23 cellular contexts compared by ENCODE assay signal in genomic region chr20:36308986-36309385, GRCh38. TPM values are rescaled to one million over a fixed set of nuclear protein-coding genes. Genes with fewer than 3 reads are reported as not detected.
A peak's percentile ranks its signal among the peaks of the same experiment; 100 is the strongest.
DNase-seq lines count a peak whose midpoint lies in the region; ATAC-seq and TF ChIP-seq lines count a peak whose summit lies in the region.
"Had no signal": no experiment of that assay in that cellular context is flagged by ENCODE, and none has a peak within 500 bp of the region (broad histone marks: within the 10 kb centered on the region; RNA-seq: fewer than 3 reads in every experiment).

No MANE protein-coding gene starts in this region.

- H3K4me3 ChIP-seq in upper lobe of right lung (no peak overlapping the region), esophagus squamous epithelium (no peak overlapping the region)

- H3K9me3 ChIP-seq in upper lobe of right lung: no peaks in the 10 kb centered on the region
- H3K9me3 ChIP-seq in esophagus squamous epithelium: no peaks in the 10 kb centered on the region
- H3K9me3 ChIP-seq: BE2C had no signal

- no peak overlapping the region for H3K27ac Mint-ChIP-seq in neural crest cell (ENCODE audit: unreplicated experiment)
- H3K27ac Mint-ChIP-seq: CD14-positive monocyte had no signal

- CTCF ChIA-PET in HEK293T (lab: Yijun Ruan, JAX): no interaction called here

- 33 to 58% methylated on average over 5 to 12 of the region's 12 CpGs for WGBS in esophagus squamous epithelium, 2 donors

- peak overlapping the region; percentile 50 for H3K4me3 Mint-ChIP-seq in neural crest cell

- ATAC-seq in upper lobe of right lung (no peak), HG03045 (IDR thresholded peaks at IDR 0.05; ENCODE audit: unreplicated experiment) (no peak)
- ATAC-seq: HepG2 had no signal

- H3K27me3 Mint-ChIP-seq in neural crest cell (ENCODE audit: low read depth): peaks cover 79% of the 10 kb centered on the region

- H3K36me3 ChIP-seq in upper lobe of right lung (no peaks in the 10 kb centered on the region), esophagus squamous epithelium (no peaks in the 10 kb centered on the region)
- H3K36me3 ChIP-seq: BE2C had no signal

- H3K4me1 ChIP-seq in upper lobe of right lung (peaks cover 6% of the 10 kb centered on the region), esophagus squamous epithelium (peaks cover 7 to 19% (median 14%) of the 10 kb centered on the region in 3 donors)
- H3K4me1 ChIP-seq: BE2C had no signal

- no peak for TF ChIP-seq POLR2A in esophagus squamous epithelium (IDR thresholded peaks at IDR 0.05)

- peaks cover 90% of the 10 kb centered on the region for H3K27me3 ChIP-seq in upper lobe of right lung
- H3K27me3 ChIP-seq in esophagus squamous epithelium: peaks cover 29 to 100% (median 35%) of the 10 kb centered on the region in 4 donors

- H3K27ac ChIP-seq in upper lobe of right lung (no peak overlapping the region), esophagus squamous epithelium (no peak overlapping the region)
- H3K27ac ChIP-seq: RWPE1 had no signal

- TF ChIP-seq CTCF in neural crest cell (conservative IDR thresholded peaks at IDR 0.05) (no peak), upper lobe of right lung (IDR thresholded peaks at IDR 0.05) (no peak), esophagus squamous epithelium (IDR thresholded peaks at IDR 0.05) (no peak)

- no peaks in the 10 kb centered on the region for H3K9me3 Mint-ChIP-seq in neural crest cell

- no peaks in the 10 kb centered on the region for H3K36me3 Mint-ChIP-seq in neural crest cell (ENCODE audit: low read depth)

- POLR2A ChIA-PET in HEK293T (lab: Yijun Ruan, JAX): no interaction called here

- H3K4me1 Mint-ChIP-seq in neural crest cell: peaks cover 9% of the 10 kb centered on the region
- H3K4me1 Mint-ChIP-seq: CD14-positive monocyte had no signal

- peak; percentile 21 for DNase-seq in activated CD8-positive, alpha-beta memory T cell treated with anti-CD3 and anti-CD28 coated beads for 24 hours
- DNase-seq in activated CD8-positive, alpha-beta memory T cell treated with anti-CD3 and anti-CD28 coated beads, Interleukin-2, amount 50 U/mL, for 48 hours: no peak
- DNase-seq in HEK293T (ENCODE audit: extremely low spot score) (peak; percentile 3), neural crest cell (ENCODE audit: low read depth, low spot score) (no peak), upper lobe of right lung (peak; percentile 17), esophagus squamous epithelium (lab: John Stamatoyannopoulos, UW) (no peak)
- DNase-seq: 8988T, ACHN, BE2C, Calu3, Karpas-422, NCI-H1092, NCI-H1417 treated with DMSO at 0.1 percent for 48 hours, NCI-H1694 treated with DMSO at 0.1 percent for 48 hours, NCI-H2081, NCI-H2227 treated with DMSO at 0.1 percent for 48 hours, NCI-H510A, NCI-H69, SHP77 had no signal

- intact Hi-C loops in upper lobe of right lung (cut with DNase I): no loop called here
- intact Hi-C loops in esophagus squamous epithelium (cut with DNase I): no loop called here

TF ChIP-seq in HEK293T, 16 proteins besides CTCF, POLR2A, EP300 and RAD21:
- no peak for TF ChIP-seq FOXM1 (IDR thresholded peaks at IDR 0.05; ENCODE audit: borderline replicate concordance)
- TF ChIP-seq FOXA1 (IDR thresholded peaks at IDR 0.05): no peak
- no peak for TF ChIP-seq TARDBP (IDR thresholded peaks at IDR 0.05)
- TF ChIP-seq ZNF384 (IDR thresholded peaks at IDR 0.05): no peak
- no peak for TF ChIP-seq PKNOX1 (IDR thresholded peaks at IDR 0.05)
- TF ChIP-seq HDGF (IDR thresholded peaks at IDR 0.05; ENCODE audit: borderline replicate concordance): no peak
- TF ChIP-seq CTBP1 (IDR thresholded peaks at IDR 0.05; ENCODE audit: borderline replicate concordance): no peak
- TF ChIP-seq BHLHE40 (IDR thresholded peaks at IDR 0.05; ENCODE audit: borderline replicate concordance): no peak
- no peak for TF ChIP-seq FOXK2 (IDR thresholded peaks at IDR 0.05)
- TF ChIP-seq ARNT (IDR thresholded peaks at IDR 0.05): no peak
- no peak for TF ChIP-seq SUZ12 (IDR thresholded peaks at IDR 0.05)

RNA-seq across cellular contexts. Expression of gene DLGAP4, which starts 2.8 kb away (rescaled TPM):
- total RNA-seq in neural crest cell: 95.6 and 105 TPM in 2 replicates
- 61.2 TPM for total RNA-seq in upper lobe of right lung
- 10 to 100 TPM in 3 of 4 donors, 1 to 10 TPM in 1; 9.4 to 40.4 (median 16.4) TPM for total RNA-seq in esophagus squamous epithelium

Comparison
In these comparisons a context has a peak if more than half of its experiments do, and no peak if none do; other contexts are left out.
1. DNase-seq: peak in activated CD8-positive, alpha-beta memory T cell treated with anti-CD3 and anti-CD28 coated beads for 24 hours (single experiment), HEK293T (single experiment) and upper lobe of right lung (single experiment); none in activated CD8-positive, alpha-beta memory T cell treated with anti-CD3 and anti-CD28 coated beads, Interleukin-2, amount 50 U/mL, for 48 hours (single experiment), neural crest cell (single experiment) and esophagus squamous epithelium (single experiment).